In the genomic region with DNA sequence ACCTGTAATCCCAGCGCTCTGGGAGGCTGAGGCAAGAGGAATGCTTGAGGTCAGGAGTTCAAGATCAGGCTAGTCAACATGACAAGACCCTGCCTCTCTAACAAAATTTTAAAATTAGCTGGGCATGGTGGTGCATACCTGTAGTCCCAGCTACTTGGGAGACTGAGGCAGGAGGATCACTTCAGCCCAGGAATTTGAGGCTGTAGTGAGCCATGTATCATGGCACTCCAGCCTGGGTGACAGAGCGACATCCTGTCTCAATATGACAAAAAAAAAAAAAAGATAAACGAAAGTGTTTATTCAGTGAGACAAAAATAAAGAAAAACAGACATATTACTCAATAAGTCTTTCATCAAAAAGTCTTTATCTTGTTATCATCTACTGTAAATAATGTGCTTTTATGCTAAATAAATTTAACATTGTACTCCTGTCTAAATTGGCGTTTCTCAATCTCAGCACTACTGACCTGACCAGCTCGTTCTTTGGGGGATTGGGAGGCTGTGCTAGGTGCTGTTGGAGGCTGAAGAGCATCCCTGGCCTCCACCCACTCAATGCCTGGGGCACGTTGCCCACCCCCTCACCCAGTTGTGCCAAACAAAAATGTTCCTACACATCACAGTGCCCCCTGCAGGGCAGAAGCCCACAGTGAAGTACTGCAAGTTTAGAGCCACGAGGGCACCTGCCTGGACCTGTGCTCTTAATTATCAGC, we compare ENCODE assay signal across 1 cellular context.
TF ChIP-seq lines count a peak whose summit lies in the region.

No MANE protein-coding gene starts in this region.

TF ChIP-seq in SK-N-SH, 30 proteins besides CTCF, POLR2A, EP300 and RAD21 (continued from another document):
- TF ChIP-seq REST (IDR thresholded peaks at IDR 0.05; ENCODE audit: low read depth, low read length) (no peak), EZH2phosphoT487 (IDR thresholded peaks at IDR 0.05; ENCODE audit: borderline replicate concordance, low read depth) (no peak), GATA2 (CRISPR knock-in tag; IDR thresholded peaks at IDR 0.05) (no peak)
TF ChIP-seq in SK-N-SH: peak in this region for 0.
